ENCODE assay signal across 19 cellular contexts in genomic region chr2:120857931-120858330, GRCh38.
DNase-seq lines count a peak whose midpoint lies in the region; ATAC-seq and TF ChIP-seq lines count a peak whose summit lies in the region.
"Had no signal": no experiment of that assay in that cellular context is flagged by ENCODE, and none has a peak within 500 bp of the region (broad histone marks: within the 10 kb centered on the region; RNA-seq: fewer than 3 reads in every experiment).

No MANE protein-coding gene starts in this region.

- intact Hi-C loops in cardiac septum (cut with DNase I) (no loop called here), left cardiac atrium (cut with DNase I) (no loop called here)

- no peaks in the 10 kb centered on the region for H3K36me3 ChIP-seq in neural progenitor cell

- H2AFZ ChIP-seq in neural progenitor cell (replicated peaks): no peak overlapping the region

- peaks cover 28% of the 10 kb centered on the region for H3F3A ChIP-seq in neural progenitor cell (ENCODE audit: low read depth)

- H3K9ac ChIP-seq in neural progenitor cell: no peak overlapping the region

- H3K9me3 Mint-ChIP-seq in chondrocyte (ENCODE audit: low read depth) (no peaks in the 10 kb centered on the region), neural progenitor cell (no peaks in the 10 kb centered on the region)
- H3K9me3 Mint-ChIP-seq: CD4-positive, alpha-beta memory T cell; IgD-negative memory B cell had no signal

- H3K36me3 Mint-ChIP-seq in chondrocyte (ENCODE audit: low read depth) (no peaks in the 10 kb centered on the region), neural progenitor cell (no peaks in the 10 kb centered on the region)
- H3K36me3 Mint-ChIP-seq: CD4-positive, alpha-beta memory T cell; IgD-negative memory B cell had no signal

- H3K4me1 ChIP-seq in neural progenitor cell: peaks cover 52% of the 10 kb centered on the region

- H3K4me3 Mint-ChIP-seq in chondrocyte (ENCODE audit: unreplicated experiment) (no peak overlapping the region), neural progenitor cell (no peak overlapping the region)
- H3K4me3 Mint-ChIP-seq: CD4-positive, alpha-beta memory T cell; IgD-negative memory B cell had no signal

- H3K4me1 Mint-ChIP-seq in chondrocyte (ENCODE audit: low read depth): peaks cover 24% of the 10 kb centered on the region
- H3K4me1 Mint-ChIP-seq in neural progenitor cell: peaks cover 84% of the 10 kb centered on the region
- H3K4me1 Mint-ChIP-seq: CD4-positive, alpha-beta memory T cell; IgD-negative memory B cell had no signal

- peak; percentile 68 for DNase-seq in cardiac septum (ENCODE audit: low spot score)
- DNase-seq in left cardiac atrium: no peak
- DNase-seq in chondrocyte (ENCODE audit: low spot score): peak; percentile 46
- no peak for DNase-seq in neural progenitor cell (ENCODE audit: low spot score)
- no peak for DNase-seq in SHP77 (lab: John Stamatoyannopoulos, UW)
- DNase-seq in dedifferentiated amniotic fluid mesenchymal stem cell (ENCODE audit: extremely low spot score): no peak
- DNase-seq in activated CD4-positive, CD25-positive, alpha-beta regulatory T cell (lab: John Stamatoyannopoulos, UW): no peak
- DNase-seq: CD4-positive, alpha-beta memory T cell; DMS153; HCEC 1CT; Karpas-422; NCI-H1048; NCI-H146; NCI-H2029 treated with DMSO at 0.1 percent for 48 hours; NCI-H2171 had no signal

- no peak overlapping the region for H3K4me3 ChIP-seq in neural progenitor cell
- H3K4me3 ChIP-seq: GM12878 had no signal

- TF ChIP-seq CTCF in chondrocyte (IDR thresholded peaks at IDR 0.05) (no peak), neural progenitor cell (IDR thresholded peaks at IDR 0.05) (no peak)

- H3K9me3 ChIP-seq in neural progenitor cell (ENCODE audit: low read depth): no peaks in the 10 kb centered on the region

- H3K79me2 ChIP-seq in neural progenitor cell (ENCODE audit: low read depth): peaks cover 49% of the 10 kb centered on the region

- H3K27me3 ChIP-seq in neural progenitor cell: no peaks in the 10 kb centered on the region

- no peak overlapping the region for H3K27ac Mint-ChIP-seq in chondrocyte (ENCODE audit: unreplicated experiment)
- H3K27ac Mint-ChIP-seq in neural progenitor cell: peak overlapping the region; percentile 94
- H3K27ac Mint-ChIP-seq: CD4-positive, alpha-beta memory T cell had no signal

- no peak for ATAC-seq in left cardiac atrium
- ATAC-seq: GM12878, Panc1, Right ventricle myocardium inferior had no signal

- H3K27ac ChIP-seq in neural progenitor cell: no peak overlapping the region

- H4K20me1 ChIP-seq in neural progenitor cell (ENCODE audit: low read depth): peaks cover 97% of the 10 kb centered on the region

- H3K4me2 ChIP-seq in neural progenitor cell: peak overlapping the region; percentile 50

- H3K27me3 Mint-ChIP-seq in chondrocyte (ENCODE audit: low read depth) (no peaks in the 10 kb centered on the region), neural progenitor cell (ENCODE audit: insufficient read depth, low read depth) (peaks cover 7% of the 10 kb centered on the region)
- H3K27me3 Mint-ChIP-seq: CD4-positive, alpha-beta memory T cell had no signal

Comparison
In these comparisons a context has a peak if more than half of its experiments do, and no peak if none do; other contexts are left out.
1. DNase-seq: peak in cardiac septum (single experiment) and chondrocyte (single experiment); none in left cardiac atrium (single experiment), neural progenitor cell (single experiment), SHP77 (0 of 2), dedifferentiated amniotic fluid mesenchymal stem cell (single experiment) and activated CD4-positive, CD25-positive, alpha-beta regulatory T cell (0 of 4).